In genomic region chr2:179712825-179713224, GRCh38 we compare ENCODE assay signal across 35 cellular contexts.
"Had no signal": no experiment of that assay in that cellular context is flagged by ENCODE, and none has a peak within 500 bp of the region (broad histone marks: within the 10 kb centered on the region; RNA-seq: fewer than 3 reads in every experiment).

No MANE protein-coding gene starts in this region.

- H3K4me3 Mint-ChIP-seq: activated B cell treated with CpG ODN at 0.5 μM for 24 hours; activated CD4-positive, alpha-beta memory T cell treated with anti-CD3 and anti-CD28 coated beads for 36 hours; activated CD4-positive, alpha-beta T cell treated with anti-CD3 and anti-CD28 coated beads, Interleukin-2, amount 10 ng/mL, durations not matched to agents 24 days and 14 days; activated CD8-positive, alpha-beta T cell treated with anti-CD3 and anti-CD28 coated beads for 36 hours; activated naive CD4-positive, alpha-beta T cell treated with anti-CD3 and anti-CD28 coated beads for 36 hours; activated naive CD8-positive, alpha-beta T cell treated with anti-CD3 and anti-CD28 coated beads for 36 hours; activated T-cell treated with anti-CD3 and anti-CD28 coated beads, Interleukin-2, amount 50 U/mL, for 4 hours; activated T-cell treated with anti-CD3 and anti-CD28 coated beads, Interleukin-2, amount 50 U/mL, for 72 hours; activated T-helper 1 cell treated with anti-CD3 and anti-CD28 coated beads, Interleukin-12 subunit alpha, Interleukin-12 subunit beta, Interleukin-2, Interleukin-4 antibody, amounts not matched to agents 30 ng/mL and 10 ng/mL and 1 ng/mL, durations not matched to agents 14 hours and 24 hours and 36 hours; activated T-helper 17 cell treated with anti-CD3 and anti-CD28 coated beads, Interleukin-2, amount 50 U/mL, for 72 hours; T-helper 1 cell treated with Interleukin-12 subunit alpha and Interleukin-12 subunit beta and Interleukin-4 antibody, amounts not matched to agents 30 μg/mL and 1 μg/mL, for 36 hours; T-helper 2 cell treated with Interferon-gamma antibody and Interleukin-4, amounts not matched to agents 5 μg/mL and 100 μg/mL, for 36 hours had no signal

- H3K27ac Mint-ChIP-seq: activated B cell treated with CpG ODN at 0.5 μM for 24 hours; activated CD4-positive, alpha-beta memory T cell treated with anti-CD3 and anti-CD28 coated beads for 36 hours; activated CD4-positive, alpha-beta T cell treated with anti-CD3 and anti-CD28 coated beads, Interleukin-2, amount 10 ng/mL, durations not matched to agents 24 days and 14 days; activated CD8-positive, alpha-beta T cell treated with anti-CD3 and anti-CD28 coated beads for 36 hours; activated naive CD4-positive, alpha-beta T cell treated with anti-CD3 and anti-CD28 coated beads for 36 hours; activated naive CD4-positive, alpha-beta T cell treated with anti-CD3 and anti-CD28 coated beads, Interleukin-2, amount 50 U/mL, for 72 hours; activated naive CD8-positive, alpha-beta T cell treated with anti-CD3 and anti-CD28 coated beads for 36 hours; activated T-cell treated with anti-CD3 and anti-CD28 coated beads, Interleukin-2, amount 50 U/mL, for 72 hours; activated T-helper 1 cell treated with anti-CD3 and anti-CD28 coated beads, Interleukin-12 subunit alpha, Interleukin-12 subunit beta, Interleukin-2, Interleukin-4 antibody, amounts not matched to agents 30 ng/mL and 10 ng/mL and 1 ng/mL, durations not matched to agents 14 hours and 24 hours and 36 hours; activated T-helper 17 cell treated with anti-CD3 and anti-CD28 coated beads, Interleukin-2, amount 50 U/mL, for 72 hours; T-helper 1 cell treated with Interleukin-12 subunit alpha and Interleukin-12 subunit beta and Interleukin-4 antibody, amounts not matched to agents 30 μg/mL and 1 μg/mL, for 36 hours; T-helper 2 cell treated with Interferon-gamma antibody and Interleukin-4, amounts not matched to agents 5 μg/mL and 100 μg/mL, for 36 hours had no signal

- H3K4me1 Mint-ChIP-seq: activated B cell treated with CpG ODN at 0.5 μM for 24 hours; activated CD4-positive, alpha-beta T cell treated with anti-CD3 and anti-CD28 coated beads, Interleukin-2, amount 10 ng/mL, durations not matched to agents 24 days and 14 days; activated naive CD8-positive, alpha-beta T cell treated with anti-CD3 and anti-CD28 coated beads for 36 hours; activated T-helper 17 cell treated with anti-CD3 and anti-CD28 coated beads, Interleukin-2, amount 50 U/mL, for 72 hours had no signal

- H3K27me3 Mint-ChIP-seq: activated CD4-positive, alpha-beta memory T cell treated with anti-CD3 and anti-CD28 coated beads for 36 hours; activated CD4-positive, alpha-beta T cell treated with anti-CD3 and anti-CD28 coated beads, Interleukin-2, amount 10 ng/mL, durations not matched to agents 24 days and 14 days; activated CD8-positive, alpha-beta T cell treated with anti-CD3 and anti-CD28 coated beads for 36 hours had no signal

- H3K36me3 ChIP-seq: adrenal gland, brain microvascular endothelial cell, breast epithelium had no signal

- H3K9me3 ChIP-seq: adrenal gland, body of pancreas, breast epithelium had no signal

- H3K27ac ChIP-seq: adrenal gland, body of pancreas, brain microvascular endothelial cell, breast epithelium, VCaP had no signal

- H3K9me3 Mint-ChIP-seq: activated B cell treated with CpG ODN at 0.5 μM for 24 hours; activated CD4-positive, alpha-beta memory T cell treated with anti-CD3 and anti-CD28 coated beads for 36 hours; activated CD4-positive, alpha-beta T cell treated with anti-CD3 and anti-CD28 coated beads, Interleukin-2, amount 10 ng/mL, durations not matched to agents 24 days and 14 days; activated CD8-positive, alpha-beta T cell treated with anti-CD3 and anti-CD28 coated beads for 36 hours; activated naive CD4-positive, alpha-beta T cell treated with anti-CD3 and anti-CD28 coated beads for 36 hours; activated naive CD4-positive, alpha-beta T cell treated with anti-CD3 and anti-CD28 coated beads, Interleukin-2, amount 50 U/mL, for 72 hours; activated naive CD8-positive, alpha-beta T cell treated with anti-CD3 and anti-CD28 coated beads for 36 hours; activated T-cell treated with anti-CD3 and anti-CD28 coated beads, Interleukin-2, amount 50 U/mL, for 4 hours; activated T-helper 1 cell treated with anti-CD3 and anti-CD28 coated beads, Interleukin-12 subunit alpha, Interleukin-12 subunit beta, Interleukin-2, Interleukin-4 antibody, amounts not matched to agents 30 ng/mL and 10 ng/mL and 1 ng/mL, durations not matched to agents 14 hours and 24 hours and 36 hours; T-helper 1 cell treated with Interleukin-12 subunit alpha and Interleukin-12 subunit beta and Interleukin-4 antibody, amounts not matched to agents 30 μg/mL and 1 μg/mL, for 36 hours; T-helper 2 cell treated with Interferon-gamma antibody and Interleukin-4, amounts not matched to agents 5 μg/mL and 100 μg/mL, for 36 hours had no signal

- H3K4me1 ChIP-seq: adrenal gland, body of pancreas, breast epithelium had no signal

- DNase-seq: activated B cell treated with CpG ODN at 0.5 μM for 24 hours; activated CD4-positive, alpha-beta memory T cell treated with anti-CD3 and anti-CD28 coated beads for 36 hours; activated CD4-positive, alpha-beta T cell treated with anti-CD3 and anti-CD28 coated beads for 4 hours; activated CD4-positive, alpha-beta T cell treated with anti-CD3 and anti-CD28 coated beads, Interleukin-2, amount 10 ng/mL, durations not matched to agents 24 days and 14 days; activated CD4-positive, alpha-beta T cell treated with anti-CD3 and anti-CD28 coated beads, Interleukin-2, amount 50 U/mL, for 1 hour; activated CD4-positive, alpha-beta T cell treated with anti-CD3 and anti-CD28 coated beads, Interleukin-2, amount 50 U/mL, for 4 hours; activated CD4-positive, CD25-positive, alpha-beta regulatory T cell treated with anti-CD3 and anti-CD28 coated beads, Interleukin-2, amount 50 U/mL, for 72 hours; activated CD8-positive, alpha-beta memory T cell treated with anti-CD3 and anti-CD28 coated beads, Interleukin-2, amount 50 U/mL, for 4 hours; activated CD8-positive, alpha-beta T cell treated with anti-CD3 and anti-CD28 coated beads for 36 hours; activated effector memory CD4-positive, alpha-beta T cell treated with anti-CD3 and anti-CD28 coated beads, Interleukin-2, amount 50 U/mL, for 16 hours; activated gamma-delta T cell treated with Interleukin-2 at 50 U/mL for 16 hours; activated naive CD4-positive, alpha-beta T cell; activated naive CD4-positive, alpha-beta T cell treated with anti-CD3 and anti-CD28 coated beads for 36 hours; activated naive CD4-positive, alpha-beta T cell treated with anti-CD3 and anti-CD28 coated beads, Interleukin-2, amount 50 U/mL, for 16 hours; activated naive CD8-positive, alpha-beta T cell treated with anti-CD3 and anti-CD28 coated beads for 36 hours; activated T-cell treated with anti-CD3 and anti-CD28 coated beads for 4 hours; activated T-cell treated with anti-CD3 and anti-CD28 coated beads, Interleukin-2, amount 50 U/mL, for 1 hour; activated T-cell treated with anti-CD3 and anti-CD28 coated beads, Interleukin-2, amount 50 U/mL, for 4 hours; activated T-cell treated with anti-CD3 and anti-CD28 coated beads, Interleukin-2, amount 50 U/mL, for 72 hours; adrenal gland; amniotic stem cell; aorta; body of pancreas; brain microvascular endothelial cell; central memory CD4-positive, alpha-beta T cell; cerebellar nuclear complex; T-helper 2 cell; T-helper 9 cell had no signal

- H3K4me3 ChIP-seq: adrenal gland, body of pancreas, breast epithelium had no signal

- H3K27me3 ChIP-seq: adrenal gland, body of pancreas, brain microvascular endothelial cell, breast epithelium had no signal

- H3K36me3 Mint-ChIP-seq: activated CD4-positive, alpha-beta memory T cell treated with anti-CD3 and anti-CD28 coated beads for 36 hours; activated naive CD4-positive, alpha-beta T cell treated with anti-CD3 and anti-CD28 coated beads, Interleukin-2, amount 50 U/mL, for 72 hours; activated naive CD8-positive, alpha-beta T cell treated with anti-CD3 and anti-CD28 coated beads for 36 hours had no signal
